17 cellular contexts compared by ENCODE assay signal in genomic region chr1:30618335-30618747, GRCh38.
DNase-seq lines count a peak whose midpoint lies in the region; ATAC-seq and TF ChIP-seq lines count a peak whose summit lies in the region.
"Had no signal": no experiment of that assay in that cellular context is flagged by ENCODE, and none has a peak within 500 bp of the region (broad histone marks: within the 10 kb centered on the region; RNA-seq: fewer than 3 reads in every experiment).

No MANE protein-coding gene starts in this region.

- no peak overlapping the region for H3K4me3 ChIP-seq in MG63
- H3K4me3 ChIP-seq: left ventricle myocardium inferior, thyroid gland had no signal

- H3K36me3 Mint-ChIP-seq in type B pancreatic cell, result no peaks in the 10 kb centered on the region

- H3K9me3 ChIP-seq in MG63, result peaks cover 5% of the 10 kb centered on the region
- H3K9me3 ChIP-seq: thyroid gland had no signal

- peak; percentile 72 for ATAC-seq in esophagus mucosa
- ATAC-seq: effector memory CD8-positive, alpha-beta T cell; HepG2 had no signal

- no peaks in the 10 kb centered on the region for H3K36me3 ChIP-seq in MG63
- H3K36me3 ChIP-seq: left ventricle myocardium inferior, thyroid gland had no signal

- peak overlapping the region; percentile 62 for H3K27ac Mint-ChIP-seq in type B pancreatic cell
- H3K27ac Mint-ChIP-seq: activated B cell treated with CpG ODN at 0.5 μM for 24 hours; activated naive CD4-positive, alpha-beta T cell treated with anti-CD3 and anti-CD28 coated beads, Interleukin-2, amount 50 U/mL, for 24 hours; effector memory CD8-positive, alpha-beta T cell had no signal

- peaks cover 4% of the 10 kb centered on the region for H3K9me3 Mint-ChIP-seq in type B pancreatic cell

- peaks cover 8% of the 10 kb centered on the region for H3K4me1 Mint-ChIP-seq in type B pancreatic cell (ENCODE audit: unreplicated experiment)
- H3K4me1 Mint-ChIP-seq: activated B cell treated with CpG ODN at 0.5 μM for 24 hours had no signal

- no peak for TF ChIP-seq CTCF in type B pancreatic cell (conservative IDR thresholded peaks at IDR 0.05)

- no peak overlapping the region for H3K4me3 Mint-ChIP-seq in type B pancreatic cell
- H3K4me3 Mint-ChIP-seq: activated B cell treated with CpG ODN at 0.5 μM for 24 hours; activated naive CD4-positive, alpha-beta T cell treated with anti-CD3 and anti-CD28 coated beads, Interleukin-2, amount 50 U/mL, for 24 hours; effector memory CD8-positive, alpha-beta T cell had no signal

- peaks cover 22% of the 10 kb centered on the region for H3K27me3 Mint-ChIP-seq in type B pancreatic cell

- no peaks in the 10 kb centered on the region for H3K27me3 ChIP-seq in MG63
- H3K27me3 ChIP-seq: thyroid gland had no signal

- peak; percentile 19 for DNase-seq in stimulated activated CD4-positive, alpha-beta T cell treated with anti-CD3 and anti-CD28 coated beads, Interleukin-15, amount 100 ng/mL, for 24 hours
- DNase-seq in stimulated activated CD4-positive, alpha-beta T cell treated with anti-CD3 and anti-CD28 coated beads, Interleukin-12 subunit alpha, Interleukin-12 subunit beta, amount 100 ng/mL, for 4 hours, result no peak
- peak; percentile 19 for DNase-seq in MG63
- no peak for DNase-seq in type B pancreatic cell (ENCODE audit: extremely low spot score, unreplicated experiment)
- DNase-seq in HK-2 (ENCODE audit: unreplicated experiment), result no peak
- DNase-seq in dedifferentiated amniotic fluid mesenchymal stem cell (ENCODE audit: extremely low spot score), result no peak
- no peak for DNase-seq in NCI-H345 treated with DMSO at 0.1 percent for 48 hours (lab: John Stamatoyannopoulos, UW; ENCODE audit: unreplicated experiment)
- DNase-seq: activated B cell treated with CpG ODN at 0.5 μM for 24 hours; caudate nucleus; effector memory CD8-positive, alpha-beta T cell; HCEC 1CT; left ventricle myocardium inferior; NCI-H187 treated with DMSO at 0.1 percent for 48 hours; thyroid gland had no signal

Comparison
In these comparisons a context has a peak if more than half of its experiments do, and no peak if none do; other contexts are left out.
1. DNase-seq: peak in stimulated activated CD4-positive, alpha-beta T cell treated with anti-CD3 and anti-CD28 coated beads, Interleukin-15, amount 100 ng/mL, for 24 hours (single experiment) and MG63 (single experiment); none in stimulated activated CD4-positive, alpha-beta T cell treated with anti-CD3 and anti-CD28 coated beads, Interleukin-12 subunit alpha, Interleukin-12 subunit beta, amount 100 ng/mL, for 4 hours (single experiment), type B pancreatic cell (single experiment), HK-2 (single experiment), dedifferentiated amniotic fluid mesenchymal stem cell (single experiment) and NCI-H345 treated with DMSO at 0.1 percent for 48 hours (single experiment).